8 cellular contexts compared by ENCODE assay signal in genomic region chr2:32165027-32165347, GRCh38. TPM values are rescaled to one million over a fixed set of nuclear protein-coding genes. Genes with fewer than 3 reads are reported as not detected.
A peak's percentile ranks its signal among the peaks of the same experiment; 100 is the strongest.
DNase-seq lines count a peak whose midpoint lies in the region; ATAC-seq and TF ChIP-seq lines count a peak whose summit lies in the region.
"Not testable (repeated sequence)": the region's sequence is repeated elsewhere in the genome, so short reads cannot be mapped to it uniquely, and the experiment has no call there.

No MANE protein-coding gene starts in this region.

- H3K9me3 ChIP-seq in CD4-positive, CD25-positive, alpha-beta regulatory T cell (ENCODE audit: control insufficient read depth in 2 of 2, low read length in 2 of 2); HCT116 (ENCODE audit: control insufficient read depth in 1 of 2, insufficient read depth in 1 of 2, low read depth in 1 of 2, low read length in 2 of 2); OCI-LY3 (ENCODE audit: insufficient read depth, low read length); right atrium auricular region; naive thymus-derived CD4-positive, alpha-beta T cell (ENCODE audit: control insufficient read depth in 2 of 3, low read length in 3 of 3): not testable (repeated sequence)

- H3K36me3 Mint-ChIP-seq in CD4-positive, CD25-positive, alpha-beta regulatory T cell; activated T-cell treated with anti-CD3 and anti-CD28 coated beads, Interleukin-2, amount 50 U/mL, for 4 hours (ENCODE audit: insufficient read depth): not testable (repeated sequence)
- H3K36me3 Mint-ChIP-seq in naive thymus-derived CD4-positive, alpha-beta T cell = peaks cover 0 to 18% (median 4%) of the 10 kb centered on the region in 5 donors
- H3K36me3 Mint-ChIP-seq in stimulated activated naive CD8-positive, alpha-beta T cell treated with anti-CD3 and anti-CD28 coated beads, Interleukin-15, Interleukin-2, amounts not matched to agents 100 ng/mL and 50 ng/mL, for 24 hours (ENCODE audit: low read depth) = peaks cover 14% of the 10 kb centered on the region

- RAD21 ChIA-PET in HCT116 (lab: Charles Lee; ENCODE audit: low non-redundant PET in 1 of 2, low total read pairs in 2 of 2, uncharacterized antibody in 2 of 2, unreplicated experiment in 2 of 2) = not testable (repeated sequence)

- intact Hi-C loops in HCT116 (cut with micrococcal nuclease) = loop anchor here (2.0 to 10.0 kb wide), 2 partner anchors 102 to 150 kb away; partner anchors contain the start of genes MEMO1 and SPAST
- intact Hi-C loops in naive thymus-derived CD4-positive, alpha-beta T cell (cut with micrococcal nuclease) = loop anchor here (1.0 to 10.0 kb wide), 11 partner anchors 102 to 1434 kb away; partner anchors contain the start of genes BIRC6 (in 2 of the 2), DPY30 (in 2 of the 2), SPAST (in 2 of the 2) and YIPF4 (in 2 of the 2)

- peak in 1 of 3 donors; percentile 25 for DNase-seq in CD4-positive, CD25-positive, alpha-beta regulatory T cell
- DNase-seq in HCT116 (ENCODE audit: low read depth, low spot score); activated T-cell treated with anti-CD3 and anti-CD28 coated beads, Interleukin-2, amount 50 U/mL, for 4 hours; coronary artery (ENCODE audit: low spot score); right atrium auricular region (ENCODE audit: low spot score); naive thymus-derived CD4-positive, alpha-beta T cell: not testable (repeated sequence)

- not testable (repeated sequence) for TF ChIP-seq POLR2A in HCT116 (IDR thresholded peaks at IDR 0.05; ENCODE audit: borderline replicate concordance, extremely low read depth, insufficient read depth, insufficient read length)

- H3K36me3 ChIP-seq in CD4-positive, CD25-positive, alpha-beta regulatory T cell (ENCODE audit: control insufficient read depth, insufficient read depth, low read length); HCT116 (ENCODE audit: control insufficient read depth in 1 of 2, insufficient read depth in 2 of 2, low read length in 2 of 2); OCI-LY3 (replicated peaks; ENCODE audit: low read depth, low read length); right atrium auricular region; naive thymus-derived CD4-positive, alpha-beta T cell (ENCODE audit: control insufficient read depth in 2 of 3, insufficient read depth in 3 of 3, low read length in 3 of 3): not testable (repeated sequence)

- CTCF ChIA-PET in HCT116 (lab: Charles Lee); naive thymus-derived CD4-positive, alpha-beta T cell (lab: Charles Lee): not testable (repeated sequence)

- not testable (repeated sequence) for ATAC-seq in CD4-positive, CD25-positive, alpha-beta regulatory T cell (ENCODE audit: low read depth in 2 of 2)
- peak; percentile 43 for ATAC-seq in HCT116
- peak; percentile 11 to 19 for ATAC-seq in activated T-cell treated with anti-CD3 and anti-CD28 coated beads, Interleukin-2, amount 50 U/mL, for 4 hours
- peak; percentile 3 for ATAC-seq in naive thymus-derived CD4-positive, alpha-beta T cell

- H3K27ac Mint-ChIP-seq in CD4-positive, CD25-positive, alpha-beta regulatory T cell = peak overlapping the region; percentile 96 to 99 (median 99)
- peak overlapping the region; percentile 93 to 99 (median 96) for H3K27ac Mint-ChIP-seq in naive thymus-derived CD4-positive, alpha-beta T cell
- H3K27ac Mint-ChIP-seq in stimulated activated naive CD8-positive, alpha-beta T cell treated with anti-CD3 and anti-CD28 coated beads, Interleukin-15, Interleukin-2, amounts not matched to agents 100 ng/mL and 50 ng/mL, for 24 hours = peak overlapping the region; percentile 98

- BruUV-seq in HCT116 (replicated peaks; lab: Mats Ljungman, UMichigan) = not testable (repeated sequence)

- H3K9me3 Mint-ChIP-seq in CD4-positive, CD25-positive, alpha-beta regulatory T cell; activated T-cell treated with anti-CD3 and anti-CD28 coated beads, Interleukin-2, amount 50 U/mL, for 4 hours; naive thymus-derived CD4-positive, alpha-beta T cell; stimulated activated naive CD8-positive, alpha-beta T cell treated with anti-CD3 and anti-CD28 coated beads, Interleukin-15, Interleukin-2, amounts not matched to agents 100 ng/mL and 50 ng/mL, for 24 hours: not testable (repeated sequence)

- H3K9me2 ChIP-seq in HCT116 (ENCODE audit: insufficient read depth) = not testable (repeated sequence)

- TF ChIP-seq RAD21 in HCT116 (IDR thresholded peaks at IDR 0.05; ENCODE audit: low read depth) = not testable (repeated sequence)

- peak overlapping the region; percentile 87 for H3K27ac ChIP-seq in CD4-positive, CD25-positive, alpha-beta regulatory T cell (ENCODE audit: insufficient read depth, low read length, poor library complexity, severe bottlenecking)
- H3K27ac ChIP-seq in HCT116 (ENCODE audit: low read depth, low read length) (peak overlapping the region; percentile 86), OCI-LY3 (ENCODE audit: low read length) (peak overlapping the region; percentile 72), coronary artery (peak overlapping the region; percentile 76 to 87), right atrium auricular region (peak overlapping the region; percentile 89 to 94)
- H3K27ac ChIP-seq in naive thymus-derived CD4-positive, alpha-beta T cell (ENCODE audit: low read depth, low read length) = peak overlapping the region; percentile 77

- not testable (repeated sequence) for H3K27me3 ChIP-seq in CD4-positive, CD25-positive, alpha-beta regulatory T cell (ENCODE audit: control insufficient read depth, insufficient read depth, low read length); HCT116 (ENCODE audit: insufficient read depth, low read length); OCI-LY3 (ENCODE audit: low read depth, low read length); right atrium auricular region; naive thymus-derived CD4-positive, alpha-beta T cell (ENCODE audit: control insufficient read depth in 2 of 2, insufficient read depth in 2 of 2, low read length in 2 of 2)

- peak overlapping the region; percentile 88 for H3K4me3 ChIP-seq in CD4-positive, CD25-positive, alpha-beta regulatory T cell (ENCODE audit: low read depth, low read length)
- H3K4me3 ChIP-seq in HCT116 (replicated peaks in 1 of 2; ENCODE audit: low read depth in 1 of 2, low read length in 2 of 2) (peak overlapping the region; percentile 79 to 98), OCI-LY3 (ENCODE audit: low read length) (peak overlapping the region; percentile 83), coronary artery (peak overlapping the region; percentile 84), right atrium auricular region (peak overlapping the region; percentile 89)
- H3K4me3 ChIP-seq in naive thymus-derived CD4-positive, alpha-beta T cell (ENCODE audit: low read length) = peak overlapping the region; percentile 69

- not testable (repeated sequence) for TF ChIP-seq CTCF in HCT116 (IDR thresholded peaks at IDR 0.05 in 2 of 3, conservative IDR thresholded peaks at IDR 0.05 in 1 of 3; ENCODE audit: borderline replicate concordance in 1 of 3, insufficient read depth in 1 of 3, low read depth in 2 of 3, low read length in 2 of 3); OCI-LY3 (IDR thresholded peaks at IDR 0.05; ENCODE audit: low read depth, low read length); coronary artery (IDR thresholded peaks at IDR 0.05); right atrium auricular region (IDR thresholded peaks at IDR 0.05)

- H3K9ac ChIP-seq in HCT116 (ENCODE audit: low read length) (peak overlapping the region; percentile 83), OCI-LY3 (ENCODE audit: low read length) (peak overlapping the region; percentile 75)

- peaks cover 15% of the 10 kb centered on the region for H3K4me1 ChIP-seq in CD4-positive, CD25-positive, alpha-beta regulatory T cell (ENCODE audit: control insufficient read depth, insufficient read depth, low read length, poor library complexity, severe bottlenecking)
- peaks cover 4 to 11% of the 10 kb centered on the region in 2 experiments; a peak in 1 of 4 replicates for H3K4me1 ChIP-seq in HCT116 (ENCODE audit: control insufficient read depth in 1 of 2, insufficient read depth in 2 of 2, low read length in 2 of 2)
- peaks cover 23% of the 10 kb centered on the region for H3K4me1 ChIP-seq in OCI-LY3 (ENCODE audit: low read length)
- H3K4me1 ChIP-seq in right atrium auricular region = peaks cover 0 to 13% of the 10 kb centered on the region in 2 donors
- H3K4me1 ChIP-seq in naive thymus-derived CD4-positive, alpha-beta T cell (ENCODE audit: control insufficient read depth in 2 of 2, insufficient read depth in 2 of 2, low read length in 2 of 2) = not testable (repeated sequence)

- H3K4me2 ChIP-seq in HCT116 (ENCODE audit: low read length) = peak overlapping the region; percentile 79
- H3K4me2 ChIP-seq in OCI-LY3 (ENCODE audit: low read length) = peak overlapping the region; percentile 73

- H3K4me1 Mint-ChIP-seq in CD4-positive, CD25-positive, alpha-beta regulatory T cell = peaks cover 24 to 51% (median 38%) of the 10 kb centered on the region in 4 donors
- peaks cover 28% of the 10 kb centered on the region for H3K4me1 Mint-ChIP-seq in activated T-cell treated with anti-CD3 and anti-CD28 coated beads, Interleukin-2, amount 50 U/mL, for 4 hours (ENCODE audit: low read depth)
- peaks cover 12 to 41% (median 35%) of the 10 kb centered on the region in 7 donors for H3K4me1 Mint-ChIP-seq in naive thymus-derived CD4-positive, alpha-beta T cell
- H3K4me1 Mint-ChIP-seq in stimulated activated naive CD8-positive, alpha-beta T cell treated with anti-CD3 and anti-CD28 coated beads, Interleukin-15, Interleukin-2, amounts not matched to agents 100 ng/mL and 50 ng/mL, for 24 hours (ENCODE audit: low read depth) = peaks cover 36% of the 10 kb centered on the region

- H3K79me2 ChIP-seq in HCT116 (ENCODE audit: insufficient read depth, low read length) (peaks cover 51% of the 10 kb centered on the region), OCI-LY3 (ENCODE audit: low read length) (peaks cover 33% of the 10 kb centered on the region)

- not testable (repeated sequence) for H2AFZ ChIP-seq in HCT116 (ENCODE audit: low read depth, low read length, poor library complexity, severe bottlenecking)
- H2AFZ ChIP-seq in OCI-LY3 (ENCODE audit: low read depth, low read length) = 0 out of 2 replicates have a peak overlapping the region, but pooled peaks have one; percentile 60

- not testable (repeated sequence) for H3K27me3 Mint-ChIP-seq in CD4-positive, CD25-positive, alpha-beta regulatory T cell; activated T-cell treated with anti-CD3 and anti-CD28 coated beads, Interleukin-2, amount 50 U/mL, for 4 hours (ENCODE audit: low read depth); naive thymus-derived CD4-positive, alpha-beta T cell; stimulated activated naive CD8-positive, alpha-beta T cell treated with anti-CD3 and anti-CD28 coated beads, Interleukin-15, Interleukin-2, amounts not matched to agents 100 ng/mL and 50 ng/mL, for 24 hours

- H3K4me3 Mint-ChIP-seq in CD4-positive, CD25-positive, alpha-beta regulatory T cell = peak overlapping the region; percentile 97 to 98 (median 98)
- peak overlapping the region; percentile 99 for H3K4me3 Mint-ChIP-seq in activated T-cell treated with anti-CD3 and anti-CD28 coated beads, Interleukin-2, amount 50 U/mL, for 4 hours
- H3K4me3 Mint-ChIP-seq in naive thymus-derived CD4-positive, alpha-beta T cell = peak overlapping the region; percentile 95 to 100 (median 98)
- peak overlapping the region; percentile 99 for H3K4me3 Mint-ChIP-seq in stimulated activated naive CD8-positive, alpha-beta T cell treated with anti-CD3 and anti-CD28 coated beads, Interleukin-15, Interleukin-2, amounts not matched to agents 100 ng/mL and 50 ng/mL, for 24 hours

- POLR2A ChIA-PET in HCT116 (lab: Charles Lee) = interaction anchor here (1.1 to 1.8 kb wide), 4 partner anchors 8 to 434 kb away, joined by 3 to 14 read pairs (median 4); no protein-coding TSS in a partner anchor
- POLR2A ChIA-PET in naive thymus-derived CD4-positive, alpha-beta T cell (lab: Charles Lee) = interaction anchor here (0.9 to 1.9 kb wide), 4 partner anchors 16 to 102 kb away, joined by 3 to 7 read pairs (median 4); partner anchors contain the start of gene SPAST

- H4K20me1 ChIP-seq in HCT116 (ENCODE audit: insufficient read depth); OCI-LY3 (ENCODE audit: insufficient read depth, low read length): not testable (repeated sequence)

RNA-seq across cellular contexts. Expression of gene SLC30A6, which starts 0.7 kb away (rescaled TPM):
- total RNA-seq in CD4-positive, CD25-positive, alpha-beta regulatory T cell = 9.3 TPM
- polyA plus RNA-seq in CD4-positive, CD25-positive, alpha-beta regulatory T cell = 10 to 100 TPM; 15.5 to 17.8 (median 16.9) TPM
- total RNA-seq in HCT116 (2021; ENCODE audit: unreplicated experiment) = 18.4 TPM
- polyA plus RNA-seq in HCT116 (2012) = 4.6 and 6.3 TPM in 2 replicates
- total RNA-seq in activated T-cell treated with anti-CD3 and anti-CD28 coated beads, Interleukin-2, amount 50 U/mL, for 4 hours = 10 to 100 TPM; 23.5 to 30.7 (median 23.5) TPM
- total RNA-seq in right atrium auricular region = 10 to 100 TPM; 12.0 to 16.2 TPM
- total RNA-seq in naive thymus-derived CD4-positive, alpha-beta T cell = 10 to 100 TPM; 11.8 to 27.5 (median 17.3) TPM
- 1 to 10 TPM; 8.1 TPM for polyA plus RNA-seq in naive thymus-derived CD4-positive, alpha-beta T cell
